Comparison of ENCODE assay signal across 9 cellular contexts in genomic region chr6:138106665-138107077, GRCh38. TPM values are rescaled to one million over a fixed set of nuclear protein-coding genes. Genes with fewer than 3 reads are reported as not detected.
DNase-seq lines count a peak whose midpoint lies in the region; ATAC-seq, FAIRE-seq and TF ChIP-seq lines count a peak whose summit lies in the region.
"Had no signal": no experiment of that assay in that cellular context is flagged by ENCODE, and none has a peak within 500 bp of the region (broad histone marks: within the 10 kb centered on the region; RNA-seq: fewer than 3 reads in every experiment).

No MANE protein-coding gene starts in this region.

- CTCF ChIA-PET in A549 (lab: Yijun Ruan, JAX) (interaction anchor here (1.0 to 2.9 kb wide), 7 partner anchors 8 to 585 kb away, joined by 3 to 27 read pairs (median 6); no protein-coding TSS in a partner anchor), HEK293 (lab: Yijun Ruan, JAX) (interaction anchor here (0.6 to 3.8 kb wide), 13 partner anchors 9 to 399 kb away, joined by 3 to 99 read pairs (median 4); no protein-coding TSS in a partner anchor)

- no peak for TF ChIP-seq RAD21 in A549 (conservative IDR thresholded peaks at IDR 0.05 in 1 of 2, IDR thresholded peaks at IDR 0.05 in 1 of 2)

- no peak for TF ChIP-seq CTCF in A549 (IDR thresholded peaks at IDR 0.05)
- no peak for TF ChIP-seq CTCF in HEK293 (tag by site-specific recombination; IDR thresholded peaks at IDR 0.05)
- TF ChIP-seq CTCF in bronchial epithelial cell (IDR thresholded peaks at IDR 0.05; ENCODE audit: insufficient read depth, low read length, severe bottlenecking): no peak
- TF ChIP-seq CTCF in mucosa of descending colon (IDR thresholded peaks at IDR 0.05): no peak

- no peaks in the 10 kb centered on the region for H3K36me3 ChIP-seq in HEK293 (ENCODE audit: control insufficient read depth in 2 of 2, insufficient read depth in 1 of 2, low read length in 2 of 2)
- peaks cover 4% of the 10 kb centered on the region for H3K36me3 ChIP-seq in bronchial epithelial cell (ENCODE audit: control insufficient read depth, insufficient read depth, low read length)
- H3K36me3 ChIP-seq in mucosa of descending colon (ENCODE audit: low read depth): no peaks in the 10 kb centered on the region

- no peak for FAIRE-seq in A549 (lab: Jason Lieb, UNC)
- FAIRE-seq in bronchial epithelial cell (lab: Jason Lieb, UNC): no peak

- intact Hi-C loops in mucosa of descending colon (cut with DNase I, micrococcal nuclease): loop anchor here in 1 of 2 donors (5.0 kb wide), 1 partner anchor 104 kb away; no protein-coding TSS in a partner anchor
- intact Hi-C loops in posterior cingulate gyrus (cut with DNase I): loop anchor here (5.0 kb wide), 1 partner anchor 399 kb away; no protein-coding TSS in a partner anchor

- peak overlapping the region; percentile 92 for H3K4me2 ChIP-seq in A549

- H3K4me3 ChIP-seq in A549 (peak overlapping the region; percentile 67), HEK293 (ENCODE audit: low read depth, low read length) (peak overlapping the region; percentile 91), bronchial epithelial cell (ENCODE audit: low read depth, low read length) (peak overlapping the region; percentile 88), mucosa of descending colon (peak overlapping the region; percentile 76)

- DNase-seq in A549 (ENCODE audit: low read depth in 1 of 2, low spot score in 1 of 2) (no peak), bronchial epithelial cell (ENCODE audit: low read depth) (no peak), mucosa of descending colon (no peak), NCI-H446 treated with DMSO at 0.1 percent for 48 hours (lab: John Stamatoyannopoulos, UW) (no peak), posterior cingulate gyrus (no peak)
- DNase-seq: NCI-H187 treated with DMSO at 0.1 percent for 48 hours had no signal

- ATAC-seq in A549: no peak
- ATAC-seq in mucosa of descending colon: no peak
- ATAC-seq in HG02623 (IDR thresholded peaks at IDR 0.05; ENCODE audit: unreplicated experiment): no peak
- ATAC-seq in HG02970 (IDR thresholded peaks at IDR 0.05; ENCODE audit: low FRiP score, unreplicated experiment): no peak

- WGBS in A549 (ENCODE audit: missing lambda C conversion rate): 4% methylated on average over 8 of the region's 17 CpGs

- H3K27ac ChIP-seq in A549 (peak overlapping the region; percentile 91 to 97), HEK293 (ENCODE audit: extremely low read depth, low read depth, low read length) (peak overlapping the region; percentile 92)

- TF ChIP-seq EP300 in A549 (IDR thresholded peaks at IDR 0.05): no peak

- TF ChIP-seq POLR2A in A549 (IDR thresholded peaks at IDR 0.05; ENCODE audit: low read length): no peak

- H3K4me1 ChIP-seq in A549 (peaks cover 30% of the 10 kb centered on the region), HEK293 (ENCODE audit: control insufficient read depth, insufficient read depth, low read length) (peaks cover 13% of the 10 kb centered on the region), mucosa of descending colon (ENCODE audit: low read depth) (peaks cover 6% of the 10 kb centered on the region)

- no peaks in the 10 kb centered on the region for H3K27me3 ChIP-seq in bronchial epithelial cell (ENCODE audit: control insufficient read depth, insufficient read depth, low read length)

- POLR2A ChIA-PET in A549 (lab: Yijun Ruan, JAX) (no interaction called here), HEK293 (lab: Yijun Ruan, JAX) (interaction anchor here (0.8 to 5.0 kb wide), 6 partner anchors 9 to 298 kb away, joined by 3 to 36 read pairs (median 7); partner anchors contain the start of genes ARFGEF3 and HEBP2)

- H3K9me3 ChIP-seq in A549 (no peaks in the 10 kb centered on the region), HEK293 (ENCODE audit: control insufficient read depth, insufficient read depth, low read depth, low read length) (no peaks in the 10 kb centered on the region), mucosa of descending colon (no peaks in the 10 kb centered on the region)

TF ChIP-seq in A549, 52 proteins besides CTCF, POLR2A, EP300 and RAD21:
- TF ChIP-seq EHF (CRISPR knock-in tag; IDR thresholded peaks at IDR 0.05) (no peak), HDAC2 (IDR thresholded peaks at IDR 0.05) (0 out of 2 replicates have a peak, but pooled peaks have one; percentile 70)
TF ChIP-seq in A549: peak in this region for 1.

TF ChIP-seq in HEK293, 187 proteins besides CTCF, POLR2A, EP300 and RAD21:
- peak; percentile 9; the same call in 1 of the 2 replicates for TF ChIP-seq ZNF664 (tag by site-specific recombination; IDR thresholded peaks at IDR 0.05)
- TF ChIP-seq ZNF626 (tag by site-specific recombination; IDR thresholded peaks at IDR 0.05): no peak
- peak; percentile 61 for TF ChIP-seq ZNF335 (tag by site-specific recombination; conservative IDR thresholded peaks at IDR 0.05)
- TF ChIP-seq, protein P1, sequence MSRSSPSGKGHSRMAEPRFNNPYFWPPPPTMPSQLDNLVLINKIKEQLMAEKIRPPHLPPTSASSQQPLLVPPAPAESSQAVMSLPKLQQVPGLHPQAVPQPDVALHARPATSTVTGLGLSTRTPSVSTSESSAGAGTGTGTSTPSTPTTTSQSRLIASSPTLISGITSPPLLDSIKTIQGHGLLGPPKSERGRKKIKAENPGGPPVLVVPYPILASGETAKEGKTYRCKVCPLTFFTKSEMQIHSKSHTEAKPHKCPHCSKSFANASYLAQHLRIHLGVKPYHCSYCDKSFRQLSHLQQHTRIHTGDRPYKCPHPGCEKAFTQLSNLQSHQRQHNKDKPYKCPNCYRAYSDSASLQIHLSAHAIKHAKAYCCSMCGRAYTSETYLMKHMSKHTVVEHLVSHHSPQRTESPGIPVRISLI (tag by site-specific recombination; IDR thresholded peaks at IDR 0.05): peak; percentile 84; the same call in 1 of the 2 replicates

RNA-seq across cellular contexts. Expression of gene PERP, which starts 0.5 kb away (rescaled TPM):
- polyA plus RNA-seq in A549 (2011; rRNA removed) (48.3 and 52.5 TPM in 2 replicates), A549 (2017; fragmentation: RNase III; extraction: RNeasy Plus Mini Kit Qiagen cat#74134 plus additional on column Dnase treatment) (53.2 to 67.2 TPM (median 66.8 TPM) in 3 replicates)
- 15.0 and 21.9 TPM in 2 replicates for polyA plus RNA-seq in A549 (2012; cell fraction: cytosol; rRNA removed)
- polyA plus RNA-seq in A549 (2012; cell fraction: nucleus; rRNA removed): 13.0 and 16.8 TPM in 2 replicates
- polyA minus RNA-seq in A549 (2011; rRNA and poly(A)+ RNA removed): 30.5 and 35.7 TPM in 2 replicates
- total RNA-seq in bronchial epithelial cell (161 and 401 TPM in 2 replicates), mucosa of descending colon (10 to 100 TPM; 47.9 to 72.9 (median 60.3) TPM)

RNA-seq across cellular contexts. Expression of gene ARFGEF3, which starts 55.1 kb away (rescaled TPM):
- polyA plus RNA-seq in A549 (2011; rRNA removed) (0.83 and 1.4 TPM in 2 replicates), A549 (2017; fragmentation: RNase III; extraction: RNeasy Plus Mini Kit Qiagen cat#74134 plus additional on column Dnase treatment) (0.15 to 0.25 TPM (median 0.18 TPM) in 3 replicates)
- 0.13 and 0.16 TPM in 2 replicates for polyA plus RNA-seq in A549 (2012; cell fraction: cytosol; rRNA removed)
- polyA plus RNA-seq in A549 (2012; cell fraction: nucleus; rRNA removed): 0.12 and 0.16 TPM in 2 replicates
- polyA minus RNA-seq in A549 (2011; rRNA and poly(A)+ RNA removed): 2.2 and 2.6 TPM in 2 replicates
- total RNA-seq in bronchial epithelial cell (10.3 and 14.2 TPM in 2 replicates), mucosa of descending colon (10 to 100 TPM; 10.1 to 24.3 (median 21.1) TPM)
